8 cellular contexts compared by ENCODE assay signal in genomic region chr2:88016086-88016947, GRCh38. TPM values are rescaled to one million over a fixed set of nuclear protein-coding genes. Genes with fewer than 3 reads are reported as not detected.
DNase-seq lines count a peak whose midpoint lies in the region; ATAC-seq, FAIRE-seq and TF ChIP-seq lines count a peak whose summit lies in the region.

TSS of gene RNU2-63P (minus strand) at chr2:88016547.

- WGBS in right cardiac atrium: 11% methylated on average over 33 of the region's 33 CpGs
- 12 to 15% (median 12%) methylated on average over 33 of the region's 33 CpGs for WGBS in psoas muscle, 3 donors

- peak within 1 kb of the TSS; percentile 99 for H3K27ac Mint-ChIP-seq in T-cell

- CTCF ChIA-PET in HEK293T (lab: Yijun Ruan, JAX) (interaction anchor here (0.7 to 1.3 kb wide), 2 partner anchors 15 to 205 kb away, joined by 5 to 6 read pairs; no protein-coding TSS in a partner anchor), T-cell (lab: Charles Lee) (interaction anchor here (0.5 to 1.6 kb wide), 3 partner anchors 8 to 523 kb away, joined by 3 to 12 read pairs (median 4); no protein-coding TSS in a partner anchor)

- H3K27me3 ChIP-seq in right cardiac atrium (ENCODE audit: control insufficient read depth, insufficient read depth): no peaks in the 10 kb centered on the region
- no peaks in the 10 kb centered on the region for H3K27me3 ChIP-seq in psoas muscle (ENCODE audit: insufficient read depth in 3 of 3, low read length in 2 of 3)

- no peaks in the 10 kb centered on the region for H3K36me3 ChIP-seq in psoas muscle (ENCODE audit: insufficient read depth in 1 of 2, low read depth in 1 of 2)

- peaks cover 0 to 4% (median 0%) of the 10 kb centered on the region in 3 donors for H3K9me3 Mint-ChIP-seq in T-cell

- no peak for FAIRE-seq in urothelium cell line (lab: Jason Lieb, UNC)

- DNase-seq in GM03348 (ENCODE audit: low spot score) (peak; percentile 69), HEK293T (ENCODE audit: extremely low spot score) (peak; percentile 76), MV-4-11 (lab: John Stamatoyannopoulos, UW) (peak; percentile 95), T-cell (peak; percentile 49 to 87 (median 74)), amniotic epithelial cell (ENCODE audit: low read depth) (peak; percentile 96), right cardiac atrium (peak; percentile 72 to 88 (median 84)), psoas muscle (peak; percentile 70 to 84), urothelium cell line (ENCODE audit: low spot score) (peak; percentile 30)

- H3K4me1 ChIP-seq in right cardiac atrium (ENCODE audit: control insufficient read depth, insufficient read depth, low read length) (no peaks in the 10 kb centered on the region), psoas muscle (no peaks in the 10 kb centered on the region)

- intact Hi-C loops in right cardiac atrium (cut with DNase I) (no loop called here), psoas muscle (cut with DNase I) (loop anchor here in 1 of 2 donors (5.0 to 10.0 kb wide), 2 partner anchors 36 to 192 kb away; partner anchors contain the start of gene RGPD2)

- peak within 1 kb of the TSS; percentile 62 for H3K4me3 ChIP-seq in right cardiac atrium (ENCODE audit: low read length)
- peak within 1 kb of the TSS; percentile 71 for H3K4me3 ChIP-seq in psoas muscle

- H3K36me3 Mint-ChIP-seq in T-cell: no peaks in the 10 kb centered on the region

- H3K27ac ChIP-seq in right cardiac atrium (ENCODE audit: low read length): no peak within 1 kb of the TSS
- H3K27ac ChIP-seq in psoas muscle: peak within 1 kb of the TSS; percentile 51

- peak within 1 kb of the TSS; percentile 92 to 97 (median 95) for H3K4me3 Mint-ChIP-seq in T-cell

- POLR2A ChIA-PET in HEK293T (lab: Yijun Ruan, JAX) (interaction anchor here (0.7 to 1.4 kb wide), 4 partner anchors 14 to 146 kb away, joined by 3 to 4 read pairs (median 4); no protein-coding TSS in a partner anchor), T-cell (lab: Charles Lee) (interaction anchor here in 1 of 2 donors (0.6 to 2.1 kb wide), 2 partner anchors 20 to 56 kb away, joined by 3 to 4 read pairs; no protein-coding TSS in a partner anchor)

- ATAC-seq in T-cell (replicated peaks in 1 of 4): peak; percentile 83 to 92 (median 89)
- peak; percentile 95 to 96 for ATAC-seq in right cardiac atrium
- ATAC-seq in psoas muscle: peak; percentile 94 to 98 (median 96)

- peaks cover 14 to 25% (median 21%) of the 10 kb centered on the region in 3 donors for H3K4me1 Mint-ChIP-seq in T-cell

- no peak for TF ChIP-seq CTCF in psoas muscle (IDR thresholded peaks at IDR 0.05)

- no peaks in the 10 kb centered on the region for H3K9me3 ChIP-seq in right cardiac atrium (ENCODE audit: control insufficient read depth, low read length)
- no peaks in the 10 kb centered on the region for H3K9me3 ChIP-seq in psoas muscle

- no peaks in the 10 kb centered on the region for H3K27me3 Mint-ChIP-seq in T-cell

TF ChIP-seq in HEK293T, 16 proteins besides CTCF, POLR2A, EP300 and RAD21:
- TF ChIP-seq, protein P1, sequence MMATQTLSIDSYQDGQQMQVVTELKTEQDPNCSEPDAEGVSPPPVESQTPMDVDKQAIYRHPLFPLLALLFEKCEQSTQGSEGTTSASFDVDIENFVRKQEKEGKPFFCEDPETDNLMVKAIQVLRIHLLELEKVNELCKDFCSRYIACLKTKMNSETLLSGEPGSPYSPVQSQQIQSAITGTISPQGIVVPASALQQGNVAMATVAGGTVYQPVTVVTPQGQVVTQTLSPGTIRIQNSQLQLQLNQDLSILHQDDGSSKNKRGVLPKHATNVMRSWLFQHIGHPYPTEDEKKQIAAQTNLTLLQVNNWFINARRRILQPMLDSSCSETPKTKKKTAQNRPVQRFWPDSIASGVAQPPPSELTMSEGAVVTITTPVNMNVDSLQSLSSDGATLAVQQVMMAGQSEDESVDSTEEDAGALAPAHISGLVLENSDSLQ (IDR thresholded peaks at IDR 0.05): no peak
- TF ChIP-seq TARDBP (IDR thresholded peaks at IDR 0.05) (peak; percentile 94), HDGF (IDR thresholded peaks at IDR 0.05; ENCODE audit: borderline replicate concordance) (no peak), CTBP1 (IDR thresholded peaks at IDR 0.05; ENCODE audit: borderline replicate concordance) (peak; percentile 81; the same call in 1 of the 2 replicates), ZNF384 (IDR thresholded peaks at IDR 0.05) (peak; percentile 63; the same call in 1 of the 2 replicates), SP1 (IDR thresholded peaks at IDR 0.05) (no peak), ARNT (IDR thresholded peaks at IDR 0.05) (0 out of 2 replicates have a peak, but pooled peaks have one; percentile 20), BHLHE40 (IDR thresholded peaks at IDR 0.05; ENCODE audit: borderline replicate concordance) (peak; percentile 72), FOXA1 (IDR thresholded peaks at IDR 0.05) (no peak), FOXM1 (IDR thresholded peaks at IDR 0.05; ENCODE audit: borderline replicate concordance) (no peak), FOXK2 (IDR thresholded peaks at IDR 0.05) (peak; percentile 90), LEF1 (IDR thresholded peaks at IDR 0.05; ENCODE audit: borderline replicate concordance) (peak; percentile 26; the same call in 1 of the 2 replicates), NFRKB (IDR thresholded peaks at IDR 0.05) (peak; percentile 94), L3MBTL2 (conservative IDR thresholded peaks at IDR 0.05) (peak; percentile 66), ELF4 (IDR thresholded peaks at IDR 0.05) (peak; percentile 96), SUZ12 (IDR thresholded peaks at IDR 0.05) (0 out of 2 replicates have a peak, but pooled peaks have one; percentile 40)

RNA-seq across cellular contexts. Expression of gene RNU2-63P, which starts in this region (rescaled TPM):
- 10 to 100 TPM in 2 of 5 donors, 1 to 10 TPM in 1, not detected in 2; 4.0 to 18.7 (median 13.3) TPM for total RNA-seq in T-cell
- total RNA-seq in right cardiac atrium: 1 to 10 TPM in 1 of 4 donors, not detected in 3; 5.2 TPM
- not detected for polyA plus RNA-seq in right cardiac atrium
- total RNA-seq in psoas muscle: 1 to 10 TPM in 1 of 4 donors, not detected in 3; 5.0 TPM
- polyA plus RNA-seq in psoas muscle: not detected

Comparison
In these comparisons a context has a peak if more than half of its experiments do, and no peak if none do; other contexts are left out.
1. DNase-seq: peak in every context shown above with its lines; median percentile 96 in amniotic epithelial cell; 95 in MV-4-11; 84 in right cardiac atrium; 77 in psoas muscle; 76 in HEK293T; 74 in T-cell; 69 in GM03348; 30 in urothelium cell line.